11 cellular contexts compared by ENCODE assay signal in genomic region chr1:230957580-230957989, GRCh38. TPM values are rescaled to one million over a fixed set of nuclear protein-coding genes. Genes with fewer than 3 reads are reported as not detected.
A peak's percentile ranks its signal among the peaks of the same experiment; 100 is the strongest.
DNase-seq lines count a peak whose midpoint lies in the region; ATAC-seq, FAIRE-seq and TF ChIP-seq lines count a peak whose summit lies in the region.
"Had no signal": no experiment of that assay in that cellular context is flagged by ENCODE, and none has a peak within 500 bp of the region (broad histone marks: within the 10 kb centered on the region; RNA-seq: fewer than 3 reads in every experiment).

No MANE protein-coding gene starts in this region.

- H3K27me3 ChIP-seq in colonic mucosa: no peaks in the 10 kb centered on the region

- no peaks in the 10 kb centered on the region for H3K27me3 Mint-ChIP-seq in activated CD8-positive, alpha-beta T cell treated with anti-CD3 and anti-CD28 coated beads, Interleukin-2, amount 10 ng/mL, durations not matched to agents 7 days and 5 days (ENCODE audit: low read depth)

- no peak for DNase-seq in colonic mucosa
- no peak for DNase-seq in kidney
- DNase-seq in activated CD8-positive, alpha-beta T cell treated with anti-CD3 and anti-CD28 coated beads, Interleukin-2, amount 10 ng/mL, durations not matched to agents 7 days and 5 days: no peak
- no peak for DNase-seq in frontal cortex (ENCODE audit: low spot score in 2 of 2)
- DNase-seq in GM19239 (ENCODE audit: insufficient read length, low spot score): no peak
- DNase-seq: hypothalamus, NCI-H345 had no signal

- no peaks in the 10 kb centered on the region for H3K4me1 ChIP-seq in colonic mucosa
- no peaks in the 10 kb centered on the region for H3K4me1 ChIP-seq in kidney (ENCODE audit: control insufficient read depth in 1 of 2, insufficient read depth in 1 of 2, low read depth in 1 of 2, low read length in 2 of 2)

- POLR2A ChIA-PET in activated CD8-positive, alpha-beta T cell treated with anti-CD3 and anti-CD28 coated beads, Interleukin-2, amount 10 ng/mL, durations not matched to agents 7 days and 5 days (lab: Charles Lee): no interaction called here

- peaks cover 2% of the 10 kb centered on the region for H3K4me1 Mint-ChIP-seq in activated CD8-positive, alpha-beta T cell treated with anti-CD3 and anti-CD28 coated beads, Interleukin-2, amount 10 ng/mL, durations not matched to agents 7 days and 5 days (ENCODE audit: low read depth)

- H3K27ac Mint-ChIP-seq in activated CD8-positive, alpha-beta T cell treated with anti-CD3 and anti-CD28 coated beads, Interleukin-2, amount 10 ng/mL, durations not matched to agents 7 days and 5 days: no peak overlapping the region

- no peak for TF ChIP-seq CTCF in colonic mucosa (IDR thresholded peaks at IDR 0.05)
- TF ChIP-seq CTCF in kidney (IDR thresholded peaks at IDR 0.05; ENCODE audit: borderline replicate concordance, extremely low read depth, insufficient read depth): no peak

- H3K4me3 ChIP-seq in colonic mucosa: no peak overlapping the region
- H3K4me3 ChIP-seq in kidney (ENCODE audit: low read length in 2 of 2): no peak overlapping the region

- no peaks in the 10 kb centered on the region for H3K9me3 Mint-ChIP-seq in activated CD8-positive, alpha-beta T cell treated with anti-CD3 and anti-CD28 coated beads, Interleukin-2, amount 10 ng/mL, durations not matched to agents 7 days and 5 days (ENCODE audit: insufficient read depth)

- H3K27ac ChIP-seq in colonic mucosa (peak overlapping the region; percentile 48), kidney (ENCODE audit: low read depth in 2 of 2, low read length in 2 of 2) (no peak overlapping the region)
- H3K27ac ChIP-seq: C4-2B had no signal

- intact Hi-C loops in colonic mucosa (cut with DNase I) (no loop called here), kidney (cut with DNase I) (no loop called here)

- H3K9me3 ChIP-seq in colonic mucosa (no peaks in the 10 kb centered on the region), kidney (ENCODE audit: control insufficient read depth in 1 of 2, low read length in 2 of 2) (no peaks in the 10 kb centered on the region)

- CTCF ChIA-PET in activated CD8-positive, alpha-beta T cell treated with anti-CD3 and anti-CD28 coated beads, Interleukin-2, amount 10 ng/mL, durations not matched to agents 7 days and 5 days (lab: Charles Lee): no interaction called here

- H3K36me3 ChIP-seq in colonic mucosa (no peaks in the 10 kb centered on the region), kidney (ENCODE audit: control insufficient read depth in 1 of 2, insufficient read depth in 2 of 2, low read length in 2 of 2) (peaks cover 0 to 2% of the 10 kb centered on the region in 2 donors)

- peak; percentile 84 for ATAC-seq in GM18519 (IDR thresholded peaks at IDR 0.05; ENCODE audit: low FRiP score, unreplicated experiment)
- peak; percentile 88 for ATAC-seq in GM21515 (IDR thresholded peaks at IDR 0.05; ENCODE audit: unreplicated experiment)
- peak; percentile 84 for ATAC-seq in HG03066 (IDR thresholded peaks at IDR 0.05; ENCODE audit: low read depth, unreplicated experiment)
- ATAC-seq in activated CD8-positive, alpha-beta T cell treated with anti-CD3 and anti-CD28 coated beads, Interleukin-2, amount 10 ng/mL, durations not matched to agents 7 days and 5 days: no peak

- H3K36me3 Mint-ChIP-seq in activated CD8-positive, alpha-beta T cell treated with anti-CD3 and anti-CD28 coated beads, Interleukin-2, amount 10 ng/mL, durations not matched to agents 7 days and 5 days (ENCODE audit: low read depth): peaks cover 55% of the 10 kb centered on the region

- H3K4me3 Mint-ChIP-seq in activated CD8-positive, alpha-beta T cell treated with anti-CD3 and anti-CD28 coated beads, Interleukin-2, amount 10 ng/mL, durations not matched to agents 7 days and 5 days: no peak overlapping the region

- FAIRE-seq in kidney (lab: Jason Lieb, UNC) (no peak), frontal cortex (lab: Jason Lieb, UNC) (no peak), GM19239 (lab: Jason Lieb, UNC) (no peak)

- H3K9ac ChIP-seq in colonic mucosa (ENCODE audit: low read depth in 2 of 2, low read length in 2 of 2) (no peak overlapping the region), kidney (ENCODE audit: low read length in 2 of 2) (no peak overlapping the region)

RNA-seq across cellular contexts. Expression of gene TTC13, which starts 21.1 kb away (rescaled TPM):
- 10 to 100 TPM; 28.0 to 47.0 TPM for total RNA-seq in colonic mucosa
- total RNA-seq in kidney: 15.6 TPM
- 4.2 TPM for polyA plus RNA-seq in kidney (ENCODE audit: insufficient read depth, low read depth, low replicate concordance)
- total RNA-seq in activated CD8-positive, alpha-beta T cell treated with anti-CD3 and anti-CD28 coated beads, Interleukin-2, amount 10 ng/mL, durations not matched to agents 7 days and 5 days: 10 to 100 TPM; 34.0 to 34.2 TPM
- total RNA-seq in frontal cortex: 64.8 TPM

RNA-seq across cellular contexts. Expression of gene ARV1, which starts 21.3 kb away (rescaled TPM):
- 10 to 100 TPM; 29.3 to 39.6 TPM for total RNA-seq in colonic mucosa
- 21.1 TPM for total RNA-seq in kidney
- 38.5 TPM for polyA plus RNA-seq in kidney (ENCODE audit: insufficient read depth, low read depth, low replicate concordance)
- 10 to 100 TPM; 15.6 to 16.4 TPM for total RNA-seq in activated CD8-positive, alpha-beta T cell treated with anti-CD3 and anti-CD28 coated beads, Interleukin-2, amount 10 ng/mL, durations not matched to agents 7 days and 5 days
- total RNA-seq in frontal cortex: 21.2 TPM
